In the genomic region with DNA sequence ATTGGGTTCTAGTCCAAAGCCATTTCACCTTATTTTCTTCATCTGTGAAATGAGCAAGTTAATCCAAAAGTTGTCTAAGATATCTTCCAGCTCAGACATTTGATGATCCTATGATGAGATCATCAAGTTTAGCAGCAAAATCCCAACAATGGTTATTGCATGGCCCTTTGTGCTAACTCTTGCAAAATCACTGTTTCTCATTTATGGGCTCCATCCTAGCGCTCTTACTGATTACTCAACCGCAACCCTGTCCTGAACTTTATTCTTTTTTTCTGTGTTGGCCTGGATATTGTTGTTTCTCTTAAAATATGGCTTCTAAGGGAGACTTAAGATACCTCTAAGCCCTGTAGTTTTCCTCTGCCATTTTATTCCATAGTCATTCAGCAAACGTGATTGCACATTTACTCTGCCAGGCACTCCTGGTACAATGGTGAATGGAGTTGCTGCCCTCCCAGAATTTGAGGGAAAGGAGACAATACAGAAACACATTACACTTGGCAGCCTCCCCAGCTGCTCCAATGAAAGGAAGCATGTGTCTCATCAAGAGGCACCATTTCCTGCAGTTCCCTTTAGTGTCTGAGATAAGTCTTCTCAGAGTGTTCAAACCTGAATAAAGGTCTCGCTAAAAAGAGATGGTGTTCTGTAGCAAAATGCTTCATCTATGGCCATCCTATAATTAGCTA, we compare ENCODE assay signal across 10 cellular contexts. TPM values are rescaled to one million over a fixed set of nuclear protein-coding genes. Genes with fewer than 3 reads are reported as not detected.
A peak's percentile ranks its signal among the peaks of the same experiment; 100 is the strongest.
DNase-seq lines count a peak whose midpoint lies in the region; ATAC-seq and TF ChIP-seq lines count a peak whose summit lies in the region.
"Had no signal": no experiment of that assay in that cellular context is flagged by ENCODE, and none has a peak within 500 bp of the region (broad histone marks: within the 10 kb centered on the region; RNA-seq: fewer than 3 reads in every experiment).

No MANE protein-coding gene starts in this region.

- H3K4me1 ChIP-seq in HEK293 (ENCODE audit: control insufficient read depth, insufficient read depth, low read length) = peaks cover 19% of the 10 kb centered on the region
- peaks cover 0 to 46% (median 29%) of the 10 kb centered on the region in 9 donors for H3K4me1 ChIP-seq in heart right ventricle
- H3K4me1 ChIP-seq in skeletal muscle tissue (ENCODE audit: control insufficient read depth in 3 of 3, insufficient read depth in 3 of 3, low read length in 3 of 3) = peaks cover 5 to 12% (median 5%) of the 10 kb centered on the region in 3 donors

- 53 to 62% methylated on average over 4 of the region's 4 CpGs for WGBS in heart right ventricle, 2 donors

- H3K9ac ChIP-seq in skeletal muscle tissue (ENCODE audit: low read depth in 1 of 3, low read length in 3 of 3) = no peak overlapping the region

- intact Hi-C loops in heart right ventricle (cut with DNase I) = no loop called here

- ATAC-seq in heart right ventricle (peak in 5 of 8 donors; percentile 15 to 59 (median 24)), GM21786 (IDR thresholded peaks at IDR 0.05; ENCODE audit: unreplicated experiment) (no peak), GM18505 (IDR thresholded peaks at IDR 0.05; ENCODE audit: unreplicated experiment) (no peak)

- no peaks in the 10 kb centered on the region for H3K9me3 ChIP-seq in HEK293 (ENCODE audit: control insufficient read depth, insufficient read depth, low read depth, low read length)
- H3K9me3 ChIP-seq in heart right ventricle = no peaks in the 10 kb centered on the region
- H3K9me3 ChIP-seq in skeletal muscle tissue (ENCODE audit: control insufficient read depth in 3 of 3, low read length in 3 of 3) = no peaks in the 10 kb centered on the region

- TF ChIP-seq POLR2A in GM18505 (IDR thresholded peaks at IDR 0.05; ENCODE audit: borderline replicate concordance, extremely low read depth, insufficient read depth, insufficient read length) = no peak

- POLR2A ChIA-PET in HEK293 (lab: Yijun Ruan, JAX) = interaction anchor here (0.6 to 1.8 kb wide), 2 partner anchors 15 to 237 kb away, joined by 4 read pairs; no protein-coding TSS in a partner anchor
- POLR2A ChIA-PET in HEK293T (lab: Yijun Ruan, JAX) = no interaction called here

- H3K27ac ChIP-seq in HEK293 (ENCODE audit: extremely low read depth, low read depth, low read length) = no peak overlapping the region
- peak overlapping the region; percentile 54 for H3K27ac ChIP-seq in angular gyrus (ENCODE audit: low read depth, low read length)
- peak overlapping the region in 9 of 10 donors; percentile 1 to 82 (median 52) for H3K27ac ChIP-seq in heart right ventricle
- peak overlapping the region; percentile 62 for H3K27ac ChIP-seq in skeletal muscle tissue (ENCODE audit: low read depth, low read length)

- H3K4me3 ChIP-seq in HEK293 (ENCODE audit: low read depth, low read length) (no peak overlapping the region), heart right ventricle (no peak overlapping the region), skeletal muscle tissue (ENCODE audit: low read length in 3 of 3) (no peak overlapping the region)

- DNase-seq in heart right ventricle = no peak
- DNase-seq in HEK293T (ENCODE audit: extremely low spot score) = no peak
- no peak for DNase-seq in 8988T
- DNase-seq: NK-92 treated with Interleukin-12 subunit alpha and Interleukin-12 subunit beta, amount 100 ng/mL, for 24 hours; stimulated activated CD4-positive, alpha-beta T cell treated with anti-CD3 and anti-CD28 coated beads, Interleukin-2, amount 100 ng/mL, for 24 hours had no signal

- TF ChIP-seq CTCF in HEK293 (tag by site-specific recombination; IDR thresholded peaks at IDR 0.05) (no peak), heart right ventricle (IDR thresholded peaks at IDR 0.05) (no peak)

- H3K36me3 ChIP-seq in HEK293 (ENCODE audit: control insufficient read depth in 2 of 2, insufficient read depth in 1 of 2, low read length in 2 of 2) (no peaks in the 10 kb centered on the region), heart right ventricle (no peaks in the 10 kb centered on the region), skeletal muscle tissue (ENCODE audit: control insufficient read depth in 3 of 3, insufficient read depth in 3 of 3, low read length in 3 of 3) (no peaks in the 10 kb centered on the region)

- H3K27me3 ChIP-seq in heart right ventricle (peaks cover 0 to 36% (median 0%) of the 10 kb centered on the region in 7 donors), skeletal muscle tissue (ENCODE audit: control insufficient read depth in 3 of 3, insufficient read depth in 3 of 3, low read length in 3 of 3) (no peaks in the 10 kb centered on the region)

- CTCF ChIA-PET in HEK293 (lab: Yijun Ruan, JAX) (interaction anchor here (0.7 to 2.7 kb wide), 6 partner anchors 9 to 1163 kb away, joined by 3 to 12 read pairs (median 6); no protein-coding TSS in a partner anchor), HEK293T (lab: Yijun Ruan, JAX) (interaction anchor here (0.6 to 1.4 kb wide), 4 partner anchors 17 to 567 kb away, joined by 3 read pairs; no protein-coding TSS in a partner anchor)

TF ChIP-seq in HEK293, 187 proteins besides CTCF, POLR2A, EP300 and RAD21 (continues in another document):
- TF ChIP-seq KLF7 (tag by site-specific recombination; IDR thresholded peaks at IDR 0.05; ENCODE audit: borderline replicate concordance) (no peak), ZNF664 (tag by site-specific recombination; IDR thresholded peaks at IDR 0.05) (no peak), SCRT2 (tag by site-specific recombination; IDR thresholded peaks at IDR 0.05) (no peak), ZSCAN30 (tag by site-specific recombination; IDR thresholded peaks at IDR 0.05) (no peak)
- TF ChIP-seq, protein P1, sequence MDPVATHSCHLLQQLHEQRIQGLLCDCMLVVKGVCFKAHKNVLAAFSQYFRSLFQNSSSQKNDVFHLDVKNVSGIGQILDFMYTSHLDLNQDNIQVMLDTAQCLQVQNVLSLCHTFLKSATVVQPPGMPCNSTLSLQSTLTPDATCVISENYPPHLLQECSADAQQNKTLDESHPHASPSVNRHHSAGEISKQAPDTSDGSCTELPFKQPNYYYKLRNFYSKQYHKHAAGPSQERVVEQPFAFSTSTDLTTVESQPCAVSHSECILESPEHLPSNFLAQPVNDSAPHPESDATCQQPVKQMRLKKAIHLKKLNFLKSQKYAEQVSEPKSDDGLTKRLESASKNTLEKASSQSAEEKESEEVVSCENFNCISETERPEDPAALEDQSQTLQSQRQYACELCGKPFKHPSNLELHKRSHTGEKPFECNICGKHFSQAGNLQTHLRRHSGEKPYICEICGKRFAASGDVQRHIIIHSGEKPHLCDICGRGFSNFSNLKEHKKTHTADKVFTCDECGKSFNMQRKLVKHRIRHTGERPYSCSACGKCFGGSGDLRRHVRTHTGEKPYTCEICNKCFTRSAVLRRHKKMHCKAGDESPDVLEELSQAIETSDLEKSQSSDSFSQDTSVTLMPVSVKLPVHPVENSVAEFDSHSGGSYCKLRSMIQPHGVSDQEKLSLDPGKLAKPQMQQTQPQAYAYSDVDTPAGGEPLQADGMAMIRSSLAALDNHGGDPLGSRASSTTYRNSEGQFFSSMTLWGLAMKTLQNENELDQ (tag by site-specific recombination; IDR thresholded peaks at IDR 0.05; ENCODE audit: low read depth) = no peak

TF ChIP-seq in HEK293T, 16 proteins besides CTCF, POLR2A, EP300 and RAD21:
- no peak for TF ChIP-seq HDGF (IDR thresholded peaks at IDR 0.05; ENCODE audit: borderline replicate concordance)
- TF ChIP-seq FOXA1 (IDR thresholded peaks at IDR 0.05) = no peak
- TF ChIP-seq ELF4 (IDR thresholded peaks at IDR 0.05) = no peak
- TF ChIP-seq NFRKB (IDR thresholded peaks at IDR 0.05) = no peak
- TF ChIP-seq ZNF384 (IDR thresholded peaks at IDR 0.05) = no peak
- no peak for TF ChIP-seq L3MBTL2 (conservative IDR thresholded peaks at IDR 0.05)
- TF ChIP-seq CTBP1 (IDR thresholded peaks at IDR 0.05; ENCODE audit: borderline replicate concordance) = no peak
- TF ChIP-seq FOXM1 (IDR thresholded peaks at IDR 0.05; ENCODE audit: borderline replicate concordance) = no peak
- no peak for TF ChIP-seq TARDBP (IDR thresholded peaks at IDR 0.05)
- TF ChIP-seq SUZ12 (IDR thresholded peaks at IDR 0.05) = no peak
- no peak for TF ChIP-seq ARNT (IDR thresholded peaks at IDR 0.05)
- no peak for TF ChIP-seq FOXK2 (IDR thresholded peaks at IDR 0.05)
- no peak for TF ChIP-seq PKNOX1 (IDR thresholded peaks at IDR 0.05)
- no peak for TF ChIP-seq LEF1 (IDR thresholded peaks at IDR 0.05; ENCODE audit: borderline replicate concordance)
TF ChIP-seq in HEK293T: peak in this region for 0.

RNA-seq across cellular contexts. Expression of gene GXYLT2, which starts 4.4 kb away (rescaled TPM):
- 10 to 100 TPM; 10.3 to 26.7 (median 14.6) TPM for total RNA-seq in heart right ventricle
- polyA plus RNA-seq in heart right ventricle = 1 to 10 TPM; 1.5 to 2.2 TPM
- 31.8 TPM for total RNA-seq in skeletal muscle tissue

RNA-seq across cellular contexts. Expression of gene SHQ1, which starts 44.0 kb away (rescaled TPM):
- total RNA-seq in heart right ventricle = 10 to 100 TPM; 13.9 to 24.0 (median 19.7) TPM
- polyA plus RNA-seq in heart right ventricle = 10 to 100 TPM in 1 of 2 donors, 1 to 10 TPM in 1; 8.0 to 14.3 TPM
- total RNA-seq in skeletal muscle tissue = 21.4 TPM

Comparison
In these comparisons a context has a peak if more than half of its experiments do, and no peak if none do; other contexts are left out.
1. ATAC-seq: peak in heart right ventricle (5 of 8); none in GM21786 (single experiment) and GM18505 (single experiment).